ENCODE assay signal across 1 cellular context in genomic region chr17:82791532-82791931, GRCh38.
TF ChIP-seq lines count a peak whose summit lies in the region.

No MANE protein-coding gene starts in this region.

TF ChIP-seq in endothelial cell of umbilical vein, 7 proteins besides CTCF, POLR2A, EP300 and RAD21:
- TF ChIP-seq EZH2 (IDR thresholded peaks at IDR 0.05; ENCODE audit: borderline replicate concordance, low read depth, low read length, severe bottlenecking) = no peak
- TF ChIP-seq JUN (IDR thresholded peaks at IDR 0.05; ENCODE audit: borderline replicate concordance, insufficient read depth, insufficient read length, low read depth) = peak; percentile 76
- TF ChIP-seq FOS (IDR thresholded peaks at IDR 0.05; ENCODE audit: borderline replicate concordance, insufficient read depth, low read length) = peak; percentile 39
- peak; percentile 49 for TF ChIP-seq MAX (IDR thresholded peaks at IDR 0.05; ENCODE audit: insufficient read depth, insufficient read length)
